ENCODE assay signal across 8 cellular contexts in the genomic region with DNA sequence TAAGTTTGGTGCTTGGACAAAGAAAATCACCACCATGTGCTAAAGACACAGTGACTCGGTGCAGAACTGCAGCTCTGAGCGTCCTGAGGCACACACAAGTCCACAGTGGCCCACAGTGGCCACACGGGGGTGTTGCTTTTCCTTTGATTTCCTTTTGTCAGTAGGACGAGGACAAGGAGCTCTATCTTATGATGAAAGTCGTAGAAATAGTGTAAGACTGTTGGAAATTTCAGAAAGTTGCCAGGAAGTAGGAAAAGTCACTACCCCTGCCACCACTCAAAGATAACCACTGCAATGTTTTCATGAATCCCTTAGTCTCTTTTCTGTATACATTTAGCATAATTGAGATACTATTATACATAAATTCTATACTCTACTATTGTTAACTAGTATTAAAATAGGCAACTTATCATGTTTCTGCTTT.
DNase-seq lines count a peak whose midpoint lies in the region; ATAC-seq, FAIRE-seq and TF ChIP-seq lines count a peak whose summit lies in the region.

No MANE protein-coding gene starts in this region.

- ATAC-seq in GM18858 (IDR thresholded peaks at IDR 0.05; ENCODE audit: unreplicated experiment) (no peak), GM18511 (IDR thresholded peaks at IDR 0.05; ENCODE audit: unreplicated experiment) (no peak)

- TF ChIP-seq CTCF in GM10266 (IDR thresholded peaks at IDR 0.05; ENCODE audit: control insufficient read depth, insufficient read depth, low read depth, missing control alignments) (peak; percentile 23), NB4 (IDR thresholded peaks at IDR 0.05; ENCODE audit: low read depth, low read length) (peak; percentile 84), keratinocyte (optimal IDR thresholded peaks at IDR 0.05 in 1 of 3, IDR thresholded peaks at IDR 0.05 in 1 of 3, conservative IDR thresholded peaks at IDR 0.05 in 1 of 3; ENCODE audit: extremely low read depth in 1 of 3, insufficient read depth in 2 of 3, low read length in 3 of 3) (peak; percentile 59 to 84 (median 65)), testis (IDR thresholded peaks at IDR 0.05) (peak; percentile 57 to 78 (median 70))

- no peak overlapping the region for H2AFZ ChIP-seq in keratinocyte (ENCODE audit: control insufficient read depth, low read length)

- intact Hi-C loops in testis (cut with DNase I; ENCODE audit: low total_unique reads): no loop called here

- H3K4me2 ChIP-seq in keratinocyte (ENCODE audit: control insufficient read depth, extremely low read depth, insufficient read depth, low read depth, low read length): no peak overlapping the region

- no peak overlapping the region for H3K4me3 ChIP-seq in NB4 (ENCODE audit: low read depth, low read length)
- no peak overlapping the region for H3K4me3 ChIP-seq in keratinocyte (ENCODE audit: control insufficient read depth in 2 of 3, extremely low read depth in 1 of 3, insufficient read depth in 2 of 3, low read depth in 1 of 3, low read length in 3 of 3)
- no peak overlapping the region for H3K4me3 ChIP-seq in testis

- FAIRE-seq in keratinocyte (lab: Jason Lieb, UNC): peak; percentile 59

- DNase-seq in GM10266 (ENCODE audit: extremely low spot score): no peak
- peak; percentile 78 for DNase-seq in NB4 (ENCODE audit: low read depth)
- peak; percentile 33 for DNase-seq in brain pericyte (ENCODE audit: low read depth, low spot score)
- no peak for DNase-seq in keratinocyte (ENCODE audit: low read depth, low spot score)
- DNase-seq in testis: peak; percentile 88
- DNase-seq in stimulated activated CD4-positive, alpha-beta T cell treated with anti-CD3 and anti-CD28 coated beads, Interleukin-4, amount 100 ng/mL, for 24 hours: no peak

- no peak overlapping the region for H3K9ac ChIP-seq in keratinocyte (ENCODE audit: control insufficient read depth, extremely low read depth, insufficient read depth, low read length)

- H3K4me1 ChIP-seq in keratinocyte (ENCODE audit: control insufficient read depth, extremely low read depth, insufficient read depth, low read length) (peaks cover 16% of the 10 kb centered on the region), testis (no peaks in the 10 kb centered on the region)

- no peaks in the 10 kb centered on the region for H3K79me2 ChIP-seq in keratinocyte (ENCODE audit: control insufficient read depth, insufficient read depth, low read length)

- H3K27me3 ChIP-seq in keratinocyte (ENCODE audit: control insufficient read depth, extremely low read depth, insufficient read depth, low read length): no peaks in the 10 kb centered on the region
- H3K27me3 ChIP-seq in testis: no peaks in the 10 kb centered on the region

- no peaks in the 10 kb centered on the region for H3K36me3 ChIP-seq in keratinocyte (ENCODE audit: control insufficient read depth in 2 of 2, extremely low read depth in 1 of 2, insufficient read depth in 2 of 2, low read length in 2 of 2)
- no peaks in the 10 kb centered on the region for H3K36me3 ChIP-seq in testis (ENCODE audit: low read depth, missing control alignments)

- H3K27ac ChIP-seq in keratinocyte (ENCODE audit: control insufficient read depth, insufficient read depth, low read length) (no peak overlapping the region), testis (no peak overlapping the region)

- TF ChIP-seq POLR2A in NB4 (IDR thresholded peaks at IDR 0.05; ENCODE audit: extremely low read depth, insufficient read length) (no peak), testis (IDR thresholded peaks at IDR 0.05) (no peak)

- H3K9me1 ChIP-seq in keratinocyte (ENCODE audit: control insufficient read depth, extremely low read depth, insufficient read depth, low read length): no peaks in the 10 kb centered on the region

- WGBS in testis, 2 donors: 29 to 34% methylated on average over 5 of the region's 5 CpGs

- H3K9me3 ChIP-seq in keratinocyte (ENCODE audit: control insufficient read depth, low read depth, low read length) (no peaks in the 10 kb centered on the region), testis (no peaks in the 10 kb centered on the region)

- dilution Hi-C loops in keratinocyte (cut with MboI; ENCODE audit: extremely low pct_ligation_motif_present, low sequenced_read_pairs): loop anchor here (25.0 kb wide), 1 partner anchor 101 kb away; no protein-coding TSS in a partner anchor

- H4K20me1 ChIP-seq in keratinocyte (ENCODE audit: control insufficient read depth, extremely low read depth, insufficient read depth, low read length): no peaks in the 10 kb centered on the region

Comparison
In these comparisons a context has a peak if more than half of its experiments do, and no peak if none do; other contexts are left out.
1. DNase-seq: peak in NB4 (single experiment), brain pericyte (single experiment) and testis (single experiment); none in GM10266 (single experiment), keratinocyte (single experiment) and stimulated activated CD4-positive, alpha-beta T cell treated with anti-CD3 and anti-CD28 coated beads, Interleukin-4, amount 100 ng/mL, for 24 hours (single experiment).
2. CTCF ChIP-seq: peak in every context shown above with its lines; median percentile 84 in NB4; 70 in testis; 65 in keratinocyte; 23 in GM10266.